In the genomic region with DNA sequence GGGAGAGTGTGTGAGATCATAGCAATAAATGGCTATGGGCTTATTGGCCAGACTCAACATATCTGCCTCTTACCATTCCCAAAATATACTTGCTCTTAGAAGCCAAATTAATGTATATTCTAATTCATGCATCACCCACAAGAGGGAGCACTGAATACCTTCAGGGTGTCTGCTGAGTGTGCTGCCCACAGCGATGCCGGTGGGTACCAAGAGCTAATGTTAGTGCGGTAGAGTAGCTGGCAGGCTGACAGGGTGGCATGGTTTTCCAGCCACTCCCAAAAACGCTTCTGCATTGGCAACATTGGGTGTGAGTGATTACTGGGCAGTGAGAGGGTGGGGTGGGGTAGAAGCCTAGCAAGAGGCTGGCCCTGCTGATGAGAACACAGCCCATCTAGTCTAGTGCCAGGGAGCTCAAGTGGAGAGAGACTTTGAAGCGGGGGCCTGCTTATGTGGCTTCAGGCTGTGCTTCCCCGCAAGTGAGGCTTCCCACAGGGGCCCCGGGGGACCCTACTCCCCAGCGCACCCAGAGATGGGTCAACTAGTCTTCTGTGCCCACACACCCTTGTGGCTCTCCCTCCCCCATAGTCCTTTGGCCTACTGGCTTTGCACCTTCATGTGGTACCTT, we compare ENCODE assay signal across 9 cellular contexts. TPM values are rescaled to one million over a fixed set of nuclear protein-coding genes. Genes with fewer than 3 reads are reported as not detected.
DNase-seq lines count a peak whose midpoint lies in the region; ATAC-seq, FAIRE-seq and TF ChIP-seq lines count a peak whose summit lies in the region.
"Had no signal": no experiment of that assay in that cellular context is flagged by ENCODE, and none has a peak within 500 bp of the region (broad histone marks: within the 10 kb centered on the region; RNA-seq: fewer than 3 reads in every experiment).

No MANE protein-coding gene starts in this region.

- H4K20me1 ChIP-seq in GM12878 (ENCODE audit: control insufficient read depth, insufficient read depth), result no peaks in the 10 kb centered on the region

- H3K79me2 ChIP-seq in GM12878 (ENCODE audit: control insufficient read depth, insufficient read depth, low read length), result no peaks in the 10 kb centered on the region

- no peaks in the 10 kb centered on the region for H3K9me3 Mint-ChIP-seq in osteocyte (ENCODE audit: unreplicated experiment)
- no peaks in the 10 kb centered on the region for H3K9me3 Mint-ChIP-seq in effector memory CD8-positive, alpha-beta T cell

- BruUV-seq in GM12878 (replicated peaks; lab: Mats Ljungman, UMichigan), result no TSS peak

- no peak overlapping the region for H3K4me2 ChIP-seq in GM12878 (ENCODE audit: control insufficient read depth, insufficient read depth)

- no peak overlapping the region for H3K27ac Mint-ChIP-seq in osteocyte (ENCODE audit: unreplicated experiment)
- H3K27ac Mint-ChIP-seq in effector memory CD8-positive, alpha-beta T cell, result no peak overlapping the region

- H2AFZ ChIP-seq in GM12878 (ENCODE audit: control insufficient read depth, low read depth, low read length), result no peak overlapping the region

- H3K4me3 ChIP-seq in GM12878, result no peak overlapping the region
- H3K4me3 ChIP-seq: skin epidermis had no signal

- H3K27me3 Mint-ChIP-seq in osteocyte (ENCODE audit: unreplicated experiment), result no peaks in the 10 kb centered on the region
- H3K27me3 Mint-ChIP-seq in effector memory CD8-positive, alpha-beta T cell, result peaks cover 0 to 7% of the 10 kb centered on the region in 2 donors

- ATAC-seq in GM12878 (peak; percentile 84), GM21515 (IDR thresholded peaks at IDR 0.05; ENCODE audit: unreplicated experiment) (no peak)
- ATAC-seq in effector memory CD8-positive, alpha-beta T cell (replicated peaks), result no peak

- peak; percentile 35 for FAIRE-seq in GM12878 (lab: Jason Lieb, UNC)

- intact Hi-C loops in GM12878 (cut with micrococcal nuclease; ENCODE audit: unreplicated experiment), result loop anchor here (10.0 kb wide), 1 partner anchor 99 kb away; the partner anchor contains the start of gene CCDC177

- SMC1A ChIA-PET in GM12878 (lab: Charles Lee; ENCODE audit: uncharacterized antibody, unreplicated experiment), result interaction anchor here (0.6 to 4.5 kb wide), 7 partner anchors 11 to 252 kb away, joined by 3 to 21 read pairs (median 5); no protein-coding TSS in a partner anchor

- H3K36me3 Mint-ChIP-seq in osteocyte (ENCODE audit: unreplicated experiment), result no peaks in the 10 kb centered on the region
- peaks cover 4% of the 10 kb centered on the region for H3K36me3 Mint-ChIP-seq in effector memory CD8-positive, alpha-beta T cell (ENCODE audit: insufficient read depth)

- H3K9ac ChIP-seq in GM12878 (ENCODE audit: control insufficient read depth, insufficient read depth, low read length), result no peak overlapping the region

- TF ChIP-seq EP300 in GM12878 (IDR thresholded peaks at IDR 0.05; ENCODE audit: borderline replicate concordance in 1 of 2, control insufficient read depth in 1 of 2, low read depth in 2 of 2, low read length in 2 of 2), result no peak

- in situ Hi-C loops in GM12878 (cut with MboI), result no loop called here

- no peak for TF ChIP-seq POLR2A in GM12878 (IDR thresholded peaks at IDR 0.05; ENCODE audit: low read depth, low read length)

- no peak overlapping the region for H3K4me3 Mint-ChIP-seq in osteocyte (ENCODE audit: unreplicated experiment)
- H3K4me3 Mint-ChIP-seq in effector memory CD8-positive, alpha-beta T cell, result no peak overlapping the region

- CTCF ChIA-PET in GM12878 (lab: Yijun Ruan, JAX), result interaction anchor here (0.9 to 4.0 kb wide), 19 partner anchors 11 to 612 kb away, joined by 3 to 26 read pairs (median 4); no protein-coding TSS in a partner anchor

- peak; percentile 54 for DNase-seq in SIG-M5 treated with dmso at 0.1 percent for 504 hours (lab: John Stamatoyannopoulos, UW; ENCODE audit: unreplicated experiment)
- DNase-seq in SIG-M5 (lab: John Stamatoyannopoulos, UW), result no peak
- peak; percentile 26 for DNase-seq in NCI-H1092 (lab: John Stamatoyannopoulos, UW)
- no peak for DNase-seq in GM12878 (ENCODE audit: low read depth, low spot score)
- no peak for DNase-seq in osteocyte (ENCODE audit: extremely low spot score, unreplicated experiment)
- no peak for DNase-seq in effector memory CD8-positive, alpha-beta T cell
- DNase-seq in AG08396 (ENCODE audit: low spot score), result no peak

- no peaks in the 10 kb centered on the region for H3K27me3 ChIP-seq in GM12878 (replicated peaks in 1 of 2; ENCODE audit: control insufficient read depth in 2 of 2, insufficient read depth in 2 of 2, low read length in 1 of 2)

- RAD21 ChIA-PET in GM12878 (lab: Charles Lee; ENCODE audit: unreplicated experiment), result no interaction called here

- no peak overlapping the region for H3K27ac ChIP-seq in GM12878 (ENCODE audit: control insufficient read depth, insufficient read depth)
- H3K27ac ChIP-seq: skin epidermis had no signal

- no peaks in the 10 kb centered on the region for H3K4me1 ChIP-seq in GM12878 (ENCODE audit: control insufficient read depth, insufficient read depth, low read length)

- H3K9me3 ChIP-seq in GM12878 (replicated peaks; ENCODE audit: control insufficient read depth, insufficient read depth, low read length), result no peaks in the 10 kb centered on the region

- 6% methylated on average over 8 of the region's 8 CpGs for WGBS in GM12878 (ENCODE audit: insufficient coverage, insufficient replicate concordance, low lambda C conversion rate, missing lambda C conversion rate)

- TF ChIP-seq CTCF in GM12878 (IDR thresholded peaks at IDR 0.05 in 2 of 3, conservative IDR thresholded peaks at IDR 0.05 in 1 of 3; ENCODE audit: control insufficient read depth in 2 of 3, extremely low read depth in 1 of 3, insufficient read depth in 1 of 3, low read depth in 3 of 3, low read length in 3 of 3), result peak; percentile 51 to 57 (median 55)
- TF ChIP-seq CTCF in osteocyte (IDR thresholded peaks at IDR 0.05), result peak; percentile 33

- H3K36me3 ChIP-seq in GM12878 (ENCODE audit: control insufficient read depth in 2 of 2, insufficient read depth in 2 of 2, low read length in 1 of 2), result no peaks in the 10 kb centered on the region

- H3K4me1 Mint-ChIP-seq in osteocyte (ENCODE audit: unreplicated experiment), result peaks cover 5% of the 10 kb centered on the region
- peaks cover 1 to 6% of the 10 kb centered on the region in 2 donors for H3K4me1 Mint-ChIP-seq in effector memory CD8-positive, alpha-beta T cell (ENCODE audit: low read depth in 2 of 2)

- TF ChIP-seq RAD21 in GM12878 (IDR thresholded peaks at IDR 0.05; ENCODE audit: insufficient read depth, low read depth, low read length), result peak; percentile 34; the same call in 1 of the 2 replicates

- POLR2A ChIA-PET in GM12878 (lab: Charles Lee), result no interaction called here

TF ChIP-seq in GM12878, 131 proteins besides CTCF, POLR2A, EP300 and RAD21:
- TF ChIP-seq SMC3 (IDR thresholded peaks at IDR 0.05; ENCODE audit: borderline replicate concordance, low read length), result peak; percentile 27; the same call in 1 of the 2 replicates
- peak; percentile 61; the same call in 1 of the 3 replicates for TF ChIP-seq POU2F2 (IDR thresholded peaks at IDR 0.05; ENCODE audit: borderline replicate concordance, low read depth, low read length)
- TF ChIP-seq TARDBP (IDR thresholded peaks at IDR 0.05; ENCODE audit: borderline replicate concordance), result no peak

RNA-seq across cellular contexts. Expression of gene PLEKHD1, which starts 9.2 kb away (rescaled TPM):
- 0.15 and 0.21 TPM in 2 replicates for total RNA-seq in GM12878 (2013; cell fraction: nucleolus; rRNA removed)
- total RNA-seq in GM12878 (2014; rRNA removed) (0.06 TPM in 1 of 2 replicates, not detected in the other), GM12878 (2014; rRNA removed; fragmentation: Illumina TruSeq; extraction: Trizol) (0.05 TPM in 1 of 2 replicates, not detected in the other), GM12878 (2021) (0.08 TPM in 1 of 2 replicates, not detected in the other), osteocyte (0.08 and 0.10 TPM in 2 replicates)
- not detected for polyA plus RNA-seq in GM12878 (2011; ENCODE audit: low read depth)
- polyA plus RNA-seq in GM12878 (2011; rRNA removed) (0.01 and 0.03 TPM in 2 replicates), GM12878 (2014; fragmentation: Illumina TruSeq; extraction: Trizol) (0.01 TPM in 1 of 2 replicates, not detected in the other), GM12878 (2014; fragmentation: Nextera tagmentation; extraction: Ambion mirVana) (not detected), GM12878 (2014; rRNA removed) (0.03 TPM in 1 of 2 replicates, not detected in the other), GM12878 (2016; fragmentation: Nextera tagmentation; extraction: Ambion mirVana) (not detected)
- polyA plus RNA-seq in GM12878 (2011; cell fraction: cytosol; rRNA removed), result 0.01 and 0.02 TPM in 2 replicates
- polyA plus RNA-seq in GM12878 (2011; cell fraction: nucleus; rRNA removed), result 0.06 TPM in 2 replicates
- polyA plus RNA-seq in GM12878 (2012), result 0.01 and 0.04 TPM in 2 replicates
- not detected in 2 replicates for polyA minus RNA-seq in GM12878 (2011; rRNA and poly(A)+ RNA removed)
- not detected in 2 replicates for polyA minus RNA-seq in GM12878 (2011; cell fraction: cytosol; rRNA and poly(A)+ RNA removed)
- not detected in 2 replicates for polyA minus RNA-seq in GM12878 (2011; cell fraction: nucleus; rRNA and poly(A)+ RNA removed)

Comparison
In these comparisons a context has a peak if more than half of its experiments do, and no peak if none do; other contexts are left out.
1. DNase-seq: peak in SIG-M5 treated with dmso at 0.1 percent for 504 hours (single experiment) and NCI-H1092 (single experiment); none in SIG-M5 (single experiment), GM12878 (single experiment), osteocyte (single experiment), effector memory CD8-positive, alpha-beta T cell (0 of 3) and AG08396 (single experiment).